Comparison of ENCODE assay signal across 8 cellular contexts in the genomic region with DNA sequence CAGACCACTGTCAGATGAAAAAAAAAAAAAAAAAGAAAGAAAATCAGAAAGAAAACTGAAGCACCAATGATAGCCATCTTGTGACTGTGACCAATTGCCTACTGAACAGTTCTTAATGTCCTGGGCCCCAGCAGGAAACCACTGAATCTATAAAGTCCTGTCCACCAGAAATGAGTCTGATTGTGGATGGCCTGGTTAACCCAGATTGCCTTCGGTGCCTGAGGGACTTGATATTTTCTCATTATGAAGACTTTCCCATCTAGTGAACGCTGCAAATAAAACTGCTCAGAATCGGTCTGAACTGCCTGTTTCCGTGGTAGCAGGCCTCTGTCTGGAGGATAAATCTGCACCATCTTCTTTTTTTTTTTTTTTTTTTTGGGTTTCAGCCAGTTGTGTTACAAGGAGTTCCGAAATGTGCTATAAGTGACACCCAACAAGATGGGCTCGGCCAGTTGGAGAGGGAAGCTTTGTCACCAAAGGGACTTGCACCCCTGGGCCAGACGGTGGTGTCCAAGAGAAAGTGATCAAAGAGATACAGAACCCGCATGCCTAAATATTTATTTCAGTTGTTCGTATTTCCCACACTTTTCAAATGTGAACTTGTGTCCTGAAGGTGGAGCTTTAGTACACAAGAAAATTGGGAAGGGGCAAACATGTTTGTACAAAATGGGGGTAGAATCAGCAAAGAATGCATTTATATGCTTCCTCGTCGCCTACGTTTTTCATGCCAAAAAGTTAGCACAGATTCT. TPM values are rescaled to one million over a fixed set of nuclear protein-coding genes. Genes with fewer than 3 reads are reported as not detected.
A peak's percentile ranks its signal among the peaks of the same experiment; 100 is the strongest.
DNase-seq lines count a peak whose midpoint lies in the region; ATAC-seq and TF ChIP-seq lines count a peak whose summit lies in the region.

No MANE protein-coding gene starts in this region.

- no peak overlapping the region for H3K27ac Mint-ChIP-seq in CD8-positive, alpha-beta T cell

- H3K27ac ChIP-seq in 22Rv1: no peak overlapping the region
- H3K27ac ChIP-seq in CD8-positive, alpha-beta T cell (ENCODE audit: low read depth, low read length): no peak overlapping the region

- TF ChIP-seq CTCF in 22Rv1 (IDR thresholded peaks at IDR 0.05) (peak; percentile 37; the same call in 1 of the 2 replicates), GM10248 (IDR thresholded peaks at IDR 0.05; ENCODE audit: control extremely low read depth, extremely low read depth, low read depth, missing control alignments) (peak; percentile 50)
- no peak for TF ChIP-seq CTCF in CD8-positive, alpha-beta T cell (IDR thresholded peaks at IDR 0.05)

- no peak for ATAC-seq in HG03378 (IDR thresholded peaks at IDR 0.05; ENCODE audit: unreplicated experiment)
- no peak for ATAC-seq in CD8-positive, alpha-beta T cell

- H3K4me3 ChIP-seq in CD8-positive, alpha-beta T cell (ENCODE audit: low read depth, low read length): no peak overlapping the region

- DNase-seq in GM10248 (ENCODE audit: extremely low spot score) (no peak), RPMI7951 (ENCODE audit: low read depth) (peak; percentile 57), foreskin melanocyte (peak; percentile 91), NCI-H187 (lab: John Stamatoyannopoulos, UW) (no peak), DMS153 treated with DMSO at 0.1 percent for 48 hours (lab: John Stamatoyannopoulos, UW; ENCODE audit: unreplicated experiment) (no peak)
- no peak for DNase-seq in CD8-positive, alpha-beta T cell

- POLR2A ChIA-PET in GM10248 (lab: Yijun Ruan, JAX): no interaction called here
- POLR2A ChIA-PET in CD8-positive, alpha-beta T cell (lab: Charles Lee): interaction anchor here (0.5 kb wide), 1 partner anchor 21 kb away, joined by 3 read pairs; no protein-coding TSS in a partner anchor

- peaks cover 7% of the 10 kb centered on the region for H3K4me1 Mint-ChIP-seq in CD8-positive, alpha-beta T cell (ENCODE audit: low read depth)

- no peaks in the 10 kb centered on the region for H3K27me3 Mint-ChIP-seq in CD8-positive, alpha-beta T cell (ENCODE audit: low read depth)

- no peaks in the 10 kb centered on the region for H3K9me3 Mint-ChIP-seq in CD8-positive, alpha-beta T cell

- no peaks in the 10 kb centered on the region for H3K36me3 Mint-ChIP-seq in CD8-positive, alpha-beta T cell

- no peaks in the 10 kb centered on the region for H3K36me3 ChIP-seq in CD8-positive, alpha-beta T cell (ENCODE audit: insufficient read depth, low read length)

- peaks cover 5% of the 10 kb centered on the region for H3K4me1 ChIP-seq in CD8-positive, alpha-beta T cell (ENCODE audit: insufficient read depth, low read length)

- no peaks in the 10 kb centered on the region for H3K27me3 ChIP-seq in CD8-positive, alpha-beta T cell (ENCODE audit: insufficient read depth, low read length)

- intact Hi-C loops in CD8-positive, alpha-beta T cell (cut with DNase I, micrococcal nuclease): loop anchor here (1.0 to 5.0 kb wide), 3 partner anchors 62 to 387 kb away; no protein-coding TSS in a partner anchor

- H3K9me3 ChIP-seq in CD8-positive, alpha-beta T cell (ENCODE audit: low read length): no peaks in the 10 kb centered on the region

- CTCF ChIA-PET in GM10248 (lab: Yijun Ruan, JAX): interaction anchor here (1.4 to 5.1 kb wide), 8 partner anchors 10 to 389 kb away, joined by 3 to 42 read pairs (median 10); no protein-coding TSS in a partner anchor
- CTCF ChIA-PET in CD8-positive, alpha-beta T cell (lab: Charles Lee): interaction anchor here (0.7 to 4.4 kb wide), 5 partner anchors 10 to 389 kb away, joined by 3 to 34 read pairs (median 4); no protein-coding TSS in a partner anchor

- no peak overlapping the region for H3K4me3 Mint-ChIP-seq in CD8-positive, alpha-beta T cell

RNA-seq across cellular contexts. Expression of gene PLXNC1, which starts 3.0 kb away (rescaled TPM):
- total RNA-seq in RPMI7951 (2014; rRNA removed; shearing (Covaris generic)): 0.10 and 0.24 TPM in 2 replicates
- total RNA-seq in CD8-positive, alpha-beta T cell: 1 to 10 TPM; 6.0 to 7.7 TPM

Comparison
In these comparisons a context has a peak if more than half of its experiments do, and no peak if none do; other contexts are left out.
1. DNase-seq: peak in RPMI7951 (single experiment) and foreskin melanocyte (single experiment); none in GM10248 (single experiment), NCI-H187 (0 of 2), DMS153 treated with DMSO at 0.1 percent for 48 hours (single experiment) and CD8-positive, alpha-beta T cell (0 of 7).